1 cellular context compared by ENCODE assay signal in the genomic region with DNA sequence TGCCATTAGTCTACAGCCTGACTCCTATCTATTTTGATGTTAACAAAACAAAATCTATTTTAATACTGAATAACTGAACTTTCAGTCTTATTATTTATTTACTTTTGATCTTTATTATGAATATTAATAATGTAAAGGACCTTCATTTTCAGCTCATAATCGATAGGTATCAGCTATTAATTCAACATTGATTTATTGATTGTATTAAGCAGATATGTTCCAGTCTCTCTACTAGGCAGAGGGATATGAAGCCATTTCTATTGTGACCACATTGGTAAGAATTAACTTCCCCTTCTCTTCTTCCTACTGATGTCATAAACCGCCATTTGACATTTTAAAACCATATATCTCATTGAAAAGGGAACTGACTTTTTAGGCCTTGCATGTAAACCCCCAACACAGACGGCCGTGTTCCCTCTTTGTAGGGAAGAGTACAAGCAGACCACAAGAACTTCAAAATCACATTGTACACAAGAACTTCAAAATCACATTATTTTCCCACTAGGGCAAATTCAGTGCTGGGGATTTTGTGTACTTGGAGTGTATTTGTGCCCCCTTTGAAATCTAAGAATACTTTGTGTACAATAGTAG.
TF ChIP-seq lines count a peak whose summit lies in the region.

No MANE protein-coding gene starts in this region.

TF ChIP-seq in K562, 482 proteins besides CTCF, POLR2A, EP300 and RAD21 (continued from another document):
- TF ChIP-seq, protein P1, sequence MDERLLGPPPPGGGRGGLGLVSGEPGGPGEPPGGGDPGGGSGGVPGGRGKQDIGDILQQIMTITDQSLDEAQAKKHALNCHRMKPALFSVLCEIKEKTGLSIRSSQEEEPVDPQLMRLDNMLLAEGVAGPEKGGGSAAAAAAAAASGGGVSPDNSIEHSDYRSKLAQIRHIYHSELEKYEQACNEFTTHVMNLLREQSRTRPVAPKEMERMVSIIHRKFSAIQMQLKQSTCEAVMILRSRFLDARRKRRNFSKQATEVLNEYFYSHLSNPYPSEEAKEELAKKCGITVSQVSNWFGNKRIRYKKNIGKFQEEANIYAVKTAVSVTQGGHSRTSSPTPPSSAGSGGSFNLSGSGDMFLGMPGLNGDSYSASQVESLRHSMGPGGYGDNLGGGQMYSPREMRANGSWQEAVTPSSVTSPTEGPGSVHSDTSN (CRISPR knock-in tag; IDR thresholded peaks at IDR 0.05; ENCODE audit: low read depth): no peak
- TF ChIP-seq, protein P1 (tag; conservative IDR thresholded peaks at IDR 0.05; ENCODE audit: low read depth): peak; percentile 70; the same call in 1 of the 2 replicates
- TF ChIP-seq ZNF766 (CRISPR knock-in tag; conservative IDR thresholded peaks at IDR 0.05) (0 out of 2 replicates have a peak, but pooled peaks have one; percentile 48), MEIS2 (IDR thresholded peaks at IDR 0.05; ENCODE audit: partially characterized antibody) (peak; percentile 92), SPI1 (IDR thresholded peaks at IDR 0.05; ENCODE audit: borderline replicate concordance, low read depth, low read length) (peak; percentile 86), SMARCE1 (IDR thresholded peaks at IDR 0.05) (peak; percentile 62; the same call in 1 of the 2 replicates), ARID1B (IDR thresholded peaks at IDR 0.05) (0 out of 2 replicates have a peak, but pooled peaks have one; percentile 18), SMARCA4 (IDR thresholded peaks at IDR 0.05) (peak; percentile 23; the same call in 1 of the 2 replicates), DPF2 (IDR thresholded peaks at IDR 0.05) (0 out of 2 replicates have a peak, but pooled peaks have one; percentile 18), CC2D1A (IDR thresholded peaks at IDR 0.05) (peak; percentile 27; the same call in 1 of the 2 replicates), ERF (CRISPR knock-in tag; IDR thresholded peaks at IDR 0.05) (no peak), CREM (IDR thresholded peaks at IDR 0.05; ENCODE audit: low read depth) (peak; percentile 44; the same call in 1 of the 2 replicates)
- TF ChIP-seq, protein P2, sequence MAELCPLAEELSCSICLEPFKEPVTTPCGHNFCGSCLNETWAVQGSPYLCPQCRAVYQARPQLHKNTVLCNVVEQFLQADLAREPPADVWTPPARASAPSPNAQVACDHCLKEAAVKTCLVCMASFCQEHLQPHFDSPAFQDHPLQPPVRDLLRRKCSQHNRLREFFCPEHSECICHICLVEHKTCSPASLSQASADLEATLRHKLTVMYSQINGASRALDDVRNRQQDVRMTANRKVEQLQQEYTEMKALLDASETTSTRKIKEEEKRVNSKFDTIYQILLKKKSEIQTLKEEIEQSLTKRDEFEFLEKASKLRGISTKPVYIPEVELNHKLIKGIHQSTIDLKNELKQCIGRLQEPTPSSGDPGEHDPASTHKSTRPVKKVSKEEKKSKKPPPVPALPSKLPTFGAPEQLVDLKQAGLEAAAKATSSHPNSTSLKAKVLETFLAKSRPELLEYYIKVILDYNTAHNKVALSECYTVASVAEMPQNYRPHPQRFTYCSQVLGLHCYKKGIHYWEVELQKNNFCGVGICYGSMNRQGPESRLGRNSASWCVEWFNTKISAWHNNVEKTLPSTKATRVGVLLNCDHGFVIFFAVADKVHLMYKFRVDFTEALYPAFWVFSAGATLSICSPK (IDR thresholded peaks at IDR 0.05; ENCODE audit: borderline replicate concordance): no peak
